In the genomic region with DNA sequence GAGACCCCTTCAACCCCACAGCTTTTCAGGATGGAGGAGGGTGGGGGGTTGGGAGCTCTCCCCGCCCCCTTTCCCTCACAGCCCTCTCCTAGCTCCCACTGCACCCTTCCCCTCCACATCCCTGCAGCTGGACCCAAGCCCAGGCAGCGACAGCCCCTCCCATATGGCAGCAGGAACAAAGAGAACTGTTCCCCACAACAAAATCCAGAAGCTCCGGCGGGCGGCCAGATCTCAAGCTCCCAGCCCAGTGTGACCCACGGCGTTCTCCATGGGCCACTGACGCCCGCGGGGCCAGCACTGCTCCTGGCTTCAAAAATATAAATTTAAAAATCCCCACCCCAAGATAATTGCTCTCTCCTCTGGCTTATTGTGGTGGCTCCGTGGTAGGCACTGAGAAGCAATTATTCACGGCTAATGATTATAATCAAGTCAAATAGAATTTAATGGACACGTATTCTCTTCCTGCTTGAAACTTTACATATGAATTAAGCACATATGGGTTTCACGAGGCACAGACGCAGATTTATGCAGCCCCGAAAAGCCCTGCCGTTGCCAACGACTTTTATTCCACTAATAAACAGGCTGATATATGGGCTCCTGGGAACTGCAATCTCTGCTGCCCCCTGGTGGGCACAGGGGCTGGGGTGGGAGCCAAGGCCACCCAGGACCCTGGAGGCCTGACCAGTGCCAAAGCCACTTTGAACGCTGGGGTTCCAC, we compare ENCODE assay signal across 8 cellular contexts. TPM values are rescaled to one million over a fixed set of nuclear protein-coding genes. Genes with fewer than 3 reads are reported as not detected.
DNase-seq lines count a peak whose midpoint lies in the region; ATAC-seq and TF ChIP-seq lines count a peak whose summit lies in the region.

No MANE protein-coding gene starts in this region.

- DNase-seq in HL-60 (ENCODE audit: low read depth in 1 of 2, low spot score in 1 of 2) (peak; percentile 28 to 51), naive B cell (peak; percentile 69)
- peak; percentile 76 for DNase-seq in activated T-cell treated with anti-CD3 and anti-CD28 coated beads, Interleukin-2, amount 50 U/mL, for 1 hour
- peak; percentile 42 to 62 for DNase-seq in stimulated activated CD8-positive, alpha-beta memory T cell treated with anti-CD3 and anti-CD28 coated beads, Interleukin-7, amount 100 ng/mL, for 1 hour (ENCODE audit: low read depth in 2 of 2)

- H3K4me3 ChIP-seq in BLaER1 treated with 17β-estradiol and CSF1 and Interleukin-3, amounts not matched to agents 10 nM and 100 nM = no peak overlapping the region
- no peak overlapping the region for H3K4me3 ChIP-seq in HL-60 (replicated peaks; ENCODE audit: insufficient read depth, low read length)
- no peak overlapping the region for H3K4me3 ChIP-seq in OCI-LY3 (ENCODE audit: low read length)

- peaks cover 20 to 36% (median 22%) of the 10 kb centered on the region in 3 donors for H3K4me1 Mint-ChIP-seq in naive B cell

- H3K4me2 ChIP-seq in BLaER1 treated with 17β-estradiol and CSF1 and Interleukin-3, amounts not matched to agents 10 nM and 100 nM = peak overlapping the region in 6 of 11 experiments; percentile 7 to 45 (median 32); a peak in 9 of 22 replicates
- no peak overlapping the region for H3K4me2 ChIP-seq in OCI-LY3 (ENCODE audit: low read length)

- no peak overlapping the region for H2AFZ ChIP-seq in OCI-LY3 (ENCODE audit: low read depth, low read length)

- H4K20me1 ChIP-seq in BLaER1 treated with 17β-estradiol and CSF1 and Interleukin-3, amounts not matched to agents 10 nM and 100 nM = peaks cover 3 to 94% (median 74%) of the 10 kb centered on the region in 11 experiments; a peak in 20 of 22 replicates
- H4K20me1 ChIP-seq in OCI-LY3 (ENCODE audit: insufficient read depth, low read length) = peaks cover 2% of the 10 kb centered on the region; the same call in 1 of the 2 replicates

- peak overlapping the region in 2 of 6 donors; percentile 26 to 36 for H3K27ac Mint-ChIP-seq in naive B cell

- no peak overlapping the region for H3K27ac ChIP-seq in BLaER1 treated with 17β-estradiol and CSF1 and Interleukin-3, amounts not matched to agents 10 nM and 100 nM
- H3K27ac ChIP-seq in HL-60 (replicated peaks) = no peak overlapping the region
- no peak overlapping the region for H3K27ac ChIP-seq in OCI-LY3 (ENCODE audit: low read length)

- no peaks in the 10 kb centered on the region for H3K9me3 ChIP-seq in BLaER1 treated with 17β-estradiol and CSF1 and Interleukin-3, amounts not matched to agents 10 nM and 100 nM (replicated peaks in 1 of 11)
- H3K9me3 ChIP-seq in OCI-LY3 (ENCODE audit: insufficient read depth, low read length) = no peaks in the 10 kb centered on the region

- no peaks in the 10 kb centered on the region for H3K36me3 Mint-ChIP-seq in naive B cell

- no peak overlapping the region for H3K4me3 Mint-ChIP-seq in naive B cell

- peaks cover 0 to 30% (median 20%) of the 10 kb centered on the region in 11 experiments; a peak in 15 of 22 replicates for H3K36me3 ChIP-seq in BLaER1 treated with 17β-estradiol and CSF1 and Interleukin-3, amounts not matched to agents 10 nM and 100 nM
- H3K36me3 ChIP-seq in OCI-LY3 (replicated peaks; ENCODE audit: low read depth, low read length) = no peaks in the 10 kb centered on the region

- H3K9me3 Mint-ChIP-seq in naive B cell = no peaks in the 10 kb centered on the region

- H3K9ac ChIP-seq in BLaER1 treated with 17β-estradiol and CSF1 and Interleukin-3, amounts not matched to agents 10 nM and 100 nM = peak overlapping the region in 2 of 11 experiments; percentile 1 to 14; a peak in 2 of 22 replicates
- no peak overlapping the region for H3K9ac ChIP-seq in OCI-LY3 (ENCODE audit: low read length)

- TF ChIP-seq CTCF in HL-60 (IDR thresholded peaks at IDR 0.05; ENCODE audit: insufficient read depth, low read length) (peak; percentile 76), OCI-LY3 (IDR thresholded peaks at IDR 0.05; ENCODE audit: low read depth, low read length) (peak; percentile 97)

- peak; percentile 42 for ATAC-seq in esophagus mucosa
- ATAC-seq in naive B cell (ENCODE audit: low read depth in 2 of 2) = peak; percentile 66 to 68
- no peak for ATAC-seq in HG03457 (IDR thresholded peaks at IDR 0.05; ENCODE audit: unreplicated experiment)

- no peaks in the 10 kb centered on the region for H3K79me2 ChIP-seq in OCI-LY3 (ENCODE audit: low read length)

- H3K4me1 ChIP-seq in BLaER1 treated with 17β-estradiol and CSF1 and Interleukin-3, amounts not matched to agents 10 nM and 100 nM = peaks cover 3 to 44% (median 38%) of the 10 kb centered on the region in 10 experiments; a peak in 18 of 20 replicates
- H3K4me1 ChIP-seq in OCI-LY3 (ENCODE audit: low read length) = peaks cover 15% of the 10 kb centered on the region

- H3K27me3 Mint-ChIP-seq in naive B cell = peaks cover 0 to 3% (median 0%) of the 10 kb centered on the region in 3 donors

- no peaks in the 10 kb centered on the region for H3K27me3 ChIP-seq in BLaER1 treated with 17β-estradiol and CSF1 and Interleukin-3, amounts not matched to agents 10 nM and 100 nM
- H3K27me3 ChIP-seq in HL-60 (ENCODE audit: insufficient read depth, poor library complexity, severe bottlenecking) = no peaks in the 10 kb centered on the region
- no peaks in the 10 kb centered on the region for H3K27me3 ChIP-seq in OCI-LY3 (ENCODE audit: low read depth, low read length)

RNA-seq across cellular contexts. Expression of a gene that starts 17.6 kb away (rescaled TPM):
- 22.9 TPM for total RNA-seq in esophagus mucosa
- 1 to 10 TPM; 1.5 to 7.0 (median 3.2) TPM for polyA plus RNA-seq in naive B cell (ENCODE audit: low read depth in 6 of 6)

RNA-seq across cellular contexts. Expression of a gene that starts 37.6 kb away (rescaled TPM):
- 74.2 TPM for total RNA-seq in esophagus mucosa
- polyA plus RNA-seq in naive B cell (ENCODE audit: low read depth in 6 of 6) = 10 to 100 TPM; 26.3 to 92.4 (median 63.3) TPM

RNA-seq across cellular contexts. Expression of a gene that starts 58.2 kb away (rescaled TPM):
- 2.4 TPM for total RNA-seq in esophagus mucosa
- polyA plus RNA-seq in naive B cell (ENCODE audit: low read depth in 6 of 6) = 100 to 1,000 TPM in 5 of 6 donors, 10 to 100 TPM in 1; 98.6 to 148 (median 118) TPM
